ENCODE assay signal across 9 cellular contexts in the genomic region with DNA sequence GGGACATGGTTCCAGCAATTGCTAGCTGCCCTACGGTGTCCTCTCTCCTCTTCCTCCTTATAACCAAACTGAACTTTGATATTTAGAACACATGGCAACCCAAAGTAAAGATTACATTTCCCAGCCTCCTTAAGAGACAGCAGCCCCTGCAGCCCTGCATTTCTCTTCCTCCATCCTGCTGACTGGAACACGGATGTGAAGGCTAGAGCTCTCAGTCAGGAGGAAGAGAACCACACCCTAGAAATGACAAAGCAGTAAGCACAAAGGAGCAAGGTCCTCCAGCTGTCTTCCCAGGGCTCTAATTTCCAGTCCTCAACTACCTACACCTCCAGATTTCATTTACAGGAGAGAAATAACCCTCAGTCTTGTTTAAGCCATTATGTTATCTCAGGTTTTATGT. TPM values are rescaled to one million over a fixed set of nuclear protein-coding genes. Genes with fewer than 3 reads are reported as not detected.
A peak's percentile ranks its signal among the peaks of the same experiment; 100 is the strongest.
DNase-seq lines count a peak whose midpoint lies in the region; ATAC-seq and TF ChIP-seq lines count a peak whose summit lies in the region.
"Had no signal": no experiment of that assay in that cellular context is flagged by ENCODE, and none has a peak within 500 bp of the region (broad histone marks: within the 10 kb centered on the region; RNA-seq: fewer than 3 reads in every experiment).

No MANE protein-coding gene starts in this region.

- no peak overlapping the region for H3K4me3 ChIP-seq in ascending aorta

- H3K36me3 ChIP-seq in ascending aorta: peaks cover 37 to 57% of the 10 kb centered on the region in 2 donors

- peaks cover 9% of the 10 kb centered on the region for H3K4me1 Mint-ChIP-seq in stimulated activated effector memory CD8-positive, alpha-beta T cell treated with anti-CD3 and anti-CD28 coated beads, Interleukin-12 subunit alpha, Interleukin-12 subunit beta, amount 100 ng/mL, for 72 hours

- peak overlapping the region; percentile 61 to 83 for H3K27ac ChIP-seq in ascending aorta

- intact Hi-C loops in ascending aorta (cut with DNase I): loop anchor here (2.0 kb wide), 1 partner anchor 44 kb away; the partner anchor contains the start of gene CMTM4
- intact Hi-C loops in left ventricle myocardium superior (cut with micrococcal nuclease): no loop called here

- no peak for TF ChIP-seq CTCF in ascending aorta (IDR thresholded peaks at IDR 0.05)

- peak overlapping the region; percentile 58 for H3K27ac Mint-ChIP-seq in stimulated activated effector memory CD8-positive, alpha-beta T cell treated with anti-CD3 and anti-CD28 coated beads, Interleukin-12 subunit alpha, Interleukin-12 subunit beta, amount 100 ng/mL, for 72 hours

- H3K27me3 ChIP-seq in ascending aorta: no peaks in the 10 kb centered on the region

- peaks cover 100% of the 10 kb centered on the region for H3K36me3 Mint-ChIP-seq in stimulated activated effector memory CD8-positive, alpha-beta T cell treated with anti-CD3 and anti-CD28 coated beads, Interleukin-12 subunit alpha, Interleukin-12 subunit beta, amount 100 ng/mL, for 72 hours

- ATAC-seq in left ventricle myocardium superior: peak; percentile 59
- no peak for ATAC-seq in stimulated activated effector memory CD8-positive, alpha-beta T cell treated with anti-CD3 and anti-CD28 coated beads, Interleukin-12 subunit alpha, Interleukin-12 subunit beta, amount 100 ng/mL, for 72 hours
- ATAC-seq in GM21423 (IDR thresholded peaks at IDR 0.05; ENCODE audit: unreplicated experiment): no peak

- H3K4me3 Mint-ChIP-seq in stimulated activated effector memory CD8-positive, alpha-beta T cell treated with anti-CD3 and anti-CD28 coated beads, Interleukin-12 subunit alpha, Interleukin-12 subunit beta, amount 100 ng/mL, for 72 hours: no peak overlapping the region

- no peaks in the 10 kb centered on the region for H3K9me3 Mint-ChIP-seq in stimulated activated effector memory CD8-positive, alpha-beta T cell treated with anti-CD3 and anti-CD28 coated beads, Interleukin-12 subunit alpha, Interleukin-12 subunit beta, amount 100 ng/mL, for 72 hours

- peaks cover 10 to 21% of the 10 kb centered on the region in 2 donors for H3K4me1 ChIP-seq in ascending aorta

- DNase-seq in HPDE6-E6E7 (ENCODE audit: extremely low spot score) (peak; percentile 58), ascending aorta (ENCODE audit: low spot score in 2 of 2) (no peak), left ventricle myocardium superior (no peak), middle frontal gyrus (ENCODE audit: extremely low spot score, low spot score) (no peak), NCI-H526 (lab: John Stamatoyannopoulos, UW) (no peak), NCI-H1092 treated with DMSO at 0.1 percent for 48 hours (lab: John Stamatoyannopoulos, UW) (no peak)
- DNase-seq in stimulated activated effector memory CD8-positive, alpha-beta T cell treated with anti-CD3 and anti-CD28 coated beads, Interleukin-12 subunit alpha, Interleukin-12 subunit beta, amount 100 ng/mL, for 72 hours (ENCODE audit: low spot score in 2 of 2): no peak
- DNase-seq: activated CD4-positive, CD25-positive, alpha-beta regulatory T cell had no signal

- no peaks in the 10 kb centered on the region for H3K9me3 ChIP-seq in ascending aorta

RNA-seq across cellular contexts. Expression of gene DYNC1LI2, which starts 10.9 kb away (rescaled TPM):
- total RNA-seq in ascending aorta: 99.7 TPM
- total RNA-seq in left ventricle myocardium superior: 80.6 TPM

RNA-seq across cellular contexts. Expression of gene CMTM4, which starts 44.0 kb away (rescaled TPM):
- 20.1 TPM for total RNA-seq in ascending aorta
- total RNA-seq in left ventricle myocardium superior: 12.7 TPM
